Comparison of ENCODE assay signal across 9 cellular contexts in the genomic region with DNA sequence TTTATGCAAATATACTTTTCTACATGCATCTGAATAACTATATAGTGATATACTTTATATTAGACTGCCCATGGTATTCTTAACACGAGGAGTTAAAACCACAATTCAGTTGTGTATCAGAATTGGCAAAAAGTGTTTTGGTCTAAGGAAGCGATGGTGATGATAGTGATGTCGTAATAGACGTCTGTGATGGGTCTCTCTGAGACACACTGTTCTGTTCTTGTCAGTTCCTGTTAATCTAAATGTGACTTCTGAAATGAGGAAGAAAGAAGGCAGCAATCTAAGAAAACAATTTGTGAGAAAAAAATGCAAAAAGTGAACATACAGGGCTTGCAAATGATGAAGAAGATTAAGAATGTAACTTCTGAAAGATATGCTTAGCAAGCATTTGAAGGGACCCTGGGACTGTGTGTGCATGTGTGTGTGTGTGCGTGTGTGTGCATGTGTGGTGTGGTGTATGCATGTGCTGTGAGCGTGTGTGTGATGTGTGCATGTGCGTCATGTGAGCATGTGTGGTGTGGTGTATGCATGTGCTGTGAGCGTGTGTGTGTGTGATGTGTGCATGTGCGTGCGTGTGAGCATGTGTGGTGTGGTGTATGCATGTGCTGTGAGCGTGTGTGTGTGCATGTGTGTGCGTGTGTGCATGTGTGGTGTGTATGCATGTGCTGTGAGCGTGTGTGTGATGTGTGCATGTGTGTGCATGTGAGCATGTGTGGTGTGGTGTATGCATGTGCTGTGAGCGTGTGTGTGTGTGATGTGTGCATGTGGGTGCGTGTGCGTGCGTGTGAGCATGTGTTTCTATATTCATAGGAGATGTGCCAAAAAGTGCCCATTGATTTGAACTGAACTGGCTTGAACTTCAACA.
DNase-seq lines count a peak whose midpoint lies in the region; ATAC-seq and TF ChIP-seq lines count a peak whose summit lies in the region.
"Had no signal": no experiment of that assay in that cellular context is flagged by ENCODE, and none has a peak within 500 bp of the region (broad histone marks: within the 10 kb centered on the region; RNA-seq: fewer than 3 reads in every experiment).

No MANE protein-coding gene starts in this region.

- CTCF ChIA-PET in HEK293 (lab: Yijun Ruan, JAX): no interaction called here
- CTCF ChIA-PET in activated CD8-positive, alpha-beta memory T cell treated with anti-CD3 and anti-CD28 coated beads, Interleukin-2, amount 10 ng/mL, durations not matched to agents 7 days and 5 days (lab: Charles Lee): no interaction called here

- no peaks in the 10 kb centered on the region for H3K36me3 ChIP-seq in HEK293 (ENCODE audit: control insufficient read depth in 2 of 2, insufficient read depth in 1 of 2, low read length in 2 of 2)

- no peak overlapping the region for H3K27ac Mint-ChIP-seq in activated CD8-positive, alpha-beta memory T cell treated with anti-CD3 and anti-CD28 coated beads, Interleukin-2, amount 10 ng/mL, durations not matched to agents 7 days and 5 days
- H3K27ac Mint-ChIP-seq: activated T-helper 2 cell treated with anti-CD3 and anti-CD28 coated beads, Interferon-gamma antibody, Interleukin-2, Interleukin-4, amounts not matched to agents 10 μg/mL and 5 μg/mL and 100 μg/mL, durations not matched to agents 14 hours and 24 hours and 36 hours had no signal

- H3K9me3 ChIP-seq in HEK293 (ENCODE audit: control insufficient read depth, insufficient read depth, low read depth, low read length): no peaks in the 10 kb centered on the region

- TF ChIP-seq CTCF in HEK293 (tag by site-specific recombination; IDR thresholded peaks at IDR 0.05): no peak

- peaks cover 7% of the 10 kb centered on the region for H3K9me3 Mint-ChIP-seq in activated CD8-positive, alpha-beta memory T cell treated with anti-CD3 and anti-CD28 coated beads, Interleukin-2, amount 10 ng/mL, durations not matched to agents 7 days and 5 days (ENCODE audit: low read depth)
- H3K9me3 Mint-ChIP-seq: activated T-helper 2 cell treated with anti-CD3 and anti-CD28 coated beads, Interferon-gamma antibody, Interleukin-2, Interleukin-4, amounts not matched to agents 10 μg/mL and 5 μg/mL and 100 μg/mL, durations not matched to agents 14 hours and 24 hours and 36 hours had no signal

- H3K36me3 Mint-ChIP-seq in activated CD8-positive, alpha-beta memory T cell treated with anti-CD3 and anti-CD28 coated beads, Interleukin-2, amount 10 ng/mL, durations not matched to agents 7 days and 5 days: no peaks in the 10 kb centered on the region

- no peak overlapping the region for H3K4me3 Mint-ChIP-seq in activated CD8-positive, alpha-beta memory T cell treated with anti-CD3 and anti-CD28 coated beads, Interleukin-2, amount 10 ng/mL, durations not matched to agents 7 days and 5 days

- no peaks in the 10 kb centered on the region for H3K4me1 Mint-ChIP-seq in activated CD8-positive, alpha-beta memory T cell treated with anti-CD3 and anti-CD28 coated beads, Interleukin-2, amount 10 ng/mL, durations not matched to agents 7 days and 5 days

- 58 to 75% (median 61%) methylated on average over 17 of the region's 17 CpGs for WGBS in adipose tissue, 3 donors

- POLR2A ChIA-PET in HEK293 (lab: Yijun Ruan, JAX): no interaction called here

- ATAC-seq in HG02571 (IDR thresholded peaks at IDR 0.05; ENCODE audit: unreplicated experiment) (no peak), HG03095 (IDR thresholded peaks at IDR 0.05; ENCODE audit: unreplicated experiment) (no peak), HG03159 (IDR thresholded peaks at IDR 0.05; ENCODE audit: unreplicated experiment) (no peak)
- no peak for ATAC-seq in activated CD8-positive, alpha-beta memory T cell treated with anti-CD3 and anti-CD28 coated beads, Interleukin-2, amount 10 ng/mL, durations not matched to agents 7 days and 5 days

- H3K4me3 ChIP-seq in HEK293 (ENCODE audit: low read depth, low read length): no peak overlapping the region
- H3K4me3 ChIP-seq in skeletal muscle cell (ENCODE audit: low read depth, low read length): no peak overlapping the region

- no peaks in the 10 kb centered on the region; the same call in 1 of the 2 replicates for H3K4me1 ChIP-seq in HEK293 (ENCODE audit: control insufficient read depth, insufficient read depth, low read length)

- DNase-seq in iris pigment epithelial cell (ENCODE audit: low read depth) (peak; percentile 85), skeletal muscle cell (ENCODE audit: low read depth) (peak; percentile 91)
- no peak for DNase-seq in activated CD8-positive, alpha-beta memory T cell treated with anti-CD3 and anti-CD28 coated beads, Interleukin-2, amount 10 ng/mL, durations not matched to agents 7 days and 5 days

- H3K27ac ChIP-seq in HEK293 (ENCODE audit: extremely low read depth, low read depth, low read length) (no peak overlapping the region), adipose tissue (ENCODE audit: low read depth, low read length) (peak overlapping the region; percentile 28)

- no peaks in the 10 kb centered on the region for H3K27me3 Mint-ChIP-seq in activated CD8-positive, alpha-beta memory T cell treated with anti-CD3 and anti-CD28 coated beads, Interleukin-2, amount 10 ng/mL, durations not matched to agents 7 days and 5 days

TF ChIP-seq in HEK293, 187 proteins besides CTCF, POLR2A, EP300 and RAD21:
- TF ChIP-seq ZNF792 (tag by site-specific recombination; IDR thresholded peaks at IDR 0.05) (no peak), ZNF501 (tag by site-specific recombination; IDR thresholded peaks at IDR 0.05) (no peak)
- TF ChIP-seq, protein P1, sequence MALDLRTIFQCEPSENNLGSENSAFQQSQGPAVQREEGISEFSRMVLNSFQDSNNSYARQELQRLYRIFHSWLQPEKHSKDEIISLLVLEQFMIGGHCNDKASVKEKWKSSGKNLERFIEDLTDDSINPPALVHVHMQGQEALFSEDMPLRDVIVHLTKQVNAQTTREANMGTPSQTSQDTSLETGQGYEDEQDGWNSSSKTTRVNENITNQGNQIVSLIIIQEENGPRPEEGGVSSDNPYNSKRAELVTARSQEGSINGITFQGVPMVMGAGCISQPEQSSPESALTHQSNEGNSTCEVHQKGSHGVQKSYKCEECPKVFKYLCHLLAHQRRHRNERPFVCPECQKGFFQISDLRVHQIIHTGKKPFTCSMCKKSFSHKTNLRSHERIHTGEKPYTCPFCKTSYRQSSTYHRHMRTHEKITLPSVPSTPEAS (tag by site-specific recombination; IDR thresholded peaks at IDR 0.05): peak; percentile 88
